ENCODE assay signal across 23 cellular contexts in genomic region chr2:70903641-70904340, GRCh38. TPM values are rescaled to one million over a fixed set of nuclear protein-coding genes. Genes with fewer than 3 reads are reported as not detected.
"Had no signal": no experiment of that assay in that cellular context is flagged by ENCODE, and none has a peak within 500 bp of the region (broad histone marks: within the 10 kb centered on the region; RNA-seq: fewer than 3 reads in every experiment).

No MANE protein-coding gene starts in this region.

- H3K79me2 ChIP-seq: hepatocyte had no signal

- H3K9me3 Mint-ChIP-seq: memory B cell, WTC11 had no signal

- H3K4me2 ChIP-seq: hepatocyte had no signal

- H3K4me1 ChIP-seq: pancreas had no signal

- H3K27me3 ChIP-seq: pancreas had no signal

- H3K36me3 Mint-ChIP-seq: activated CD8-positive, alpha-beta memory T cell treated with anti-CD3 and anti-CD28 coated beads, Interleukin-2, amount 10 ng/mL, durations not matched to agents 7 days and 5 days; activated naive CD8-positive, alpha-beta T cell; memory B cell; WTC11 had no signal

- H3K27ac Mint-ChIP-seq: activated CD8-positive, alpha-beta memory T cell treated with anti-CD3 and anti-CD28 coated beads, Interleukin-2, amount 10 ng/mL, durations not matched to agents 7 days and 5 days; activated naive CD8-positive, alpha-beta T cell; memory B cell; naive B cell; WTC11 had no signal

- H3K36me3 ChIP-seq: adrenal gland, ascending aorta, pancreas, upper lobe of right lung had no signal

- H3K4me3 Mint-ChIP-seq: activated CD8-positive, alpha-beta memory T cell treated with anti-CD3 and anti-CD28 coated beads, Interleukin-2, amount 10 ng/mL, durations not matched to agents 7 days and 5 days; activated naive CD8-positive, alpha-beta T cell; memory B cell had no signal

- H3K4me3 ChIP-seq: adrenal gland, ascending aorta, hepatocyte, pancreas, psoas muscle, upper lobe of right lung had no signal

- DNase-seq: activated CD8-positive, alpha-beta memory T cell treated with anti-CD3 and anti-CD28 coated beads, Interleukin-2, amount 10 ng/mL, durations not matched to agents 7 days and 5 days; activated gamma-delta T cell treated with Interleukin-2 at 50 U/mL for 16 hours; activated T-cell treated with anti-CD3 and anti-CD28 coated beads, Interleukin-2, amount 50 U/mL, for 1 hour; adrenal gland; central memory CD4-positive, alpha-beta T cell; dermis blood vessel endothelial cell; effector CD8-positive, alpha-beta T cell; foreskin melanocyte; naive B cell; psoas muscle; stimulated activated CD4-positive, alpha-beta T cell treated with anti-CD3 and anti-CD28 coated beads, Interleukin-12 subunit alpha, Interleukin-12 subunit beta, amount 100 ng/mL, for 4 hours; stimulated activated CD4-positive, alpha-beta T cell treated with anti-CD3 and anti-CD28 coated beads, Interleukin-4, amount 100 ng/mL, for 4 hours; stimulated activated naive CD8-positive, alpha-beta T cell treated with anti-CD3 and anti-CD28 coated beads, Interleukin-15, Interleukin-2, amounts not matched to agents 100 U/mL and 50 U/mL, for 24 hours; T-helper 1 cell; upper lobe of right lung had no signal

- H3K27ac ChIP-seq: adrenal gland, ascending aorta, hepatocyte, pancreas, psoas muscle, upper lobe of right lung had no signal

- H2AFZ ChIP-seq: hepatocyte had no signal

- ATAC-seq: activated CD8-positive, alpha-beta memory T cell treated with anti-CD3 and anti-CD28 coated beads, Interleukin-2, amount 10 ng/mL, durations not matched to agents 7 days and 5 days; pancreas; psoas muscle; stimulated activated naive CD8-positive, alpha-beta T cell treated with anti-CD3 and anti-CD28 coated beads, Interleukin-15, Interleukin-2, amounts not matched to agents 100 U/mL and 50 U/mL, for 24 hours; upper lobe of right lung; WTC11 had no signal

RNA-seq across cellular contexts. Expression of gene VAX2, which starts 3.4 kb away (rescaled TPM):
- total RNA-seq: activated CD8-positive, alpha-beta memory T cell treated with anti-CD3 and anti-CD28 coated beads, Interleukin-2, amount 10 ng/mL, durations not matched to agents 7 days and 5 days; mucosa of gallbladder; WTC11 had no signal

RNA-seq across cellular contexts. Expression of gene ATP6V1B1, which starts 31.9 kb away (rescaled TPM):
- total RNA-seq: activated CD8-positive, alpha-beta memory T cell treated with anti-CD3 and anti-CD28 coated beads, Interleukin-2, amount 10 ng/mL, durations not matched to agents 7 days and 5 days; ascending aorta; dermis blood vessel endothelial cell; subcutaneous adipose tissue; WTC11 had no signal
